9 cellular contexts compared by ENCODE assay signal in genomic region chr10:80498833-80499671, GRCh38. TPM values are rescaled to one million over a fixed set of nuclear protein-coding genes. Genes with fewer than 3 reads are reported as not detected.
DNase-seq lines count a peak whose midpoint lies in the region; ATAC-seq and TF ChIP-seq lines count a peak whose summit lies in the region.
"Had no signal": no experiment of that assay in that cellular context is flagged by ENCODE, and none has a peak within 500 bp of the region (broad histone marks: within the 10 kb centered on the region; RNA-seq: fewer than 3 reads in every experiment).

No MANE protein-coding gene starts in this region.

- peak overlapping the region; percentile 80 for H3K4me3 Mint-ChIP-seq in activated T-helper 17 cell treated with anti-CD3 and anti-CD28 coated beads, Interleukin-2, amount 50 U/mL, for 72 hours
- H3K4me3 Mint-ChIP-seq in neural progenitor cell = no peak overlapping the region

- H3K4me1 ChIP-seq in neural progenitor cell (peaks cover 40% of the 10 kb centered on the region), thymus (ENCODE audit: control insufficient read depth, insufficient read depth, low read length) (peaks cover 18% of the 10 kb centered on the region)

- H3K27ac ChIP-seq in neural progenitor cell (no peak overlapping the region), thymus (ENCODE audit: low read depth) (peak overlapping the region; percentile 44)
- H3K27ac ChIP-seq: SK-N-MC had no signal

- no peak overlapping the region for H3K4me2 ChIP-seq in neural progenitor cell

- H3K27me3 Mint-ChIP-seq in activated T-helper 17 cell treated with anti-CD3 and anti-CD28 coated beads, Interleukin-2, amount 50 U/mL, for 72 hours = no peaks in the 10 kb centered on the region
- H3K27me3 Mint-ChIP-seq in neural progenitor cell (ENCODE audit: insufficient read depth, low read depth) = peaks cover 4% of the 10 kb centered on the region

- H3K9me3 ChIP-seq in neural progenitor cell (ENCODE audit: low read depth) (no peaks in the 10 kb centered on the region), thymus (ENCODE audit: control insufficient read depth) (no peaks in the 10 kb centered on the region)

- H3K27me3 ChIP-seq in neural progenitor cell = no peaks in the 10 kb centered on the region
- no peaks in the 10 kb centered on the region for H3K27me3 ChIP-seq in thymus (ENCODE audit: control insufficient read depth, insufficient read depth)

- H3K36me3 Mint-ChIP-seq in activated T-helper 17 cell treated with anti-CD3 and anti-CD28 coated beads, Interleukin-2, amount 50 U/mL, for 72 hours (ENCODE audit: low read depth) = peaks cover 53% of the 10 kb centered on the region
- peaks cover 44% of the 10 kb centered on the region for H3K36me3 Mint-ChIP-seq in neural progenitor cell

- no peaks in the 10 kb centered on the region for H3K36me3 ChIP-seq in neural progenitor cell
- peaks cover 6% of the 10 kb centered on the region for H3K36me3 ChIP-seq in thymus (ENCODE audit: control insufficient read depth, insufficient read depth)

- ATAC-seq in activated T-helper 17 cell treated with anti-CD3 and anti-CD28 coated beads, Interleukin-2, amount 50 U/mL, for 72 hours (replicated peaks) = peak; percentile 72

- TF ChIP-seq CTCF in fibroblast of the aortic adventitia (IDR thresholded peaks at IDR 0.05; ENCODE audit: insufficient read depth, low read length) (peak; percentile 5), neural progenitor cell (IDR thresholded peaks at IDR 0.05) (no peak)

- peak; percentile 87 for DNase-seq in GF-D8 (lab: John Stamatoyannopoulos, UW)
- peak; percentile 93 for DNase-seq in NOMO-1 treated with dmso at 0.1 percent for 144 hours (lab: John Stamatoyannopoulos, UW; ENCODE audit: unreplicated experiment)
- peak; percentile 98 for DNase-seq in fibroblast of the aortic adventitia (ENCODE audit: low read depth)
- no peak for DNase-seq in neural progenitor cell (ENCODE audit: low spot score)
- DNase-seq in NCI-H524 treated with DMSO at 0.1 percent for 48 hours (lab: John Stamatoyannopoulos, UW) = no peak
- no peak for DNase-seq in NCI-H1105 (lab: John Stamatoyannopoulos, UW)

- H3K4me3 ChIP-seq in fibroblast of the aortic adventitia (ENCODE audit: low read depth, low read length) = no peak overlapping the region
- H3K4me3 ChIP-seq in neural progenitor cell = no peak overlapping the region
- H3K4me3 ChIP-seq in thymus (ENCODE audit: low read length) = no peak overlapping the region
- H3K4me3 ChIP-seq: SK-N-MC had no signal

- WGBS in thymus = 79% methylated on average over 14 of the region's 14 CpGs

- peaks cover 86% of the 10 kb centered on the region for H3K79me2 ChIP-seq in neural progenitor cell (ENCODE audit: low read depth)

- peak overlapping the region; percentile 97 for H3K27ac Mint-ChIP-seq in activated T-helper 17 cell treated with anti-CD3 and anti-CD28 coated beads, Interleukin-2, amount 50 U/mL, for 72 hours
- peak overlapping the region; percentile 91 for H3K27ac Mint-ChIP-seq in neural progenitor cell

- H3K4me1 Mint-ChIP-seq in activated T-helper 17 cell treated with anti-CD3 and anti-CD28 coated beads, Interleukin-2, amount 50 U/mL, for 72 hours = peaks cover 84% of the 10 kb centered on the region
- peaks cover 75% of the 10 kb centered on the region for H3K4me1 Mint-ChIP-seq in neural progenitor cell

- H3K9me3 Mint-ChIP-seq in activated T-helper 17 cell treated with anti-CD3 and anti-CD28 coated beads, Interleukin-2, amount 50 U/mL, for 72 hours = no peaks in the 10 kb centered on the region
- peaks cover 18% of the 10 kb centered on the region for H3K9me3 Mint-ChIP-seq in neural progenitor cell

- H2AFZ ChIP-seq in neural progenitor cell (replicated peaks) = no peak overlapping the region

- peaks cover 16% of the 10 kb centered on the region for H3F3A ChIP-seq in neural progenitor cell (ENCODE audit: low read depth)

- peaks cover 77% of the 10 kb centered on the region for H4K20me1 ChIP-seq in neural progenitor cell (ENCODE audit: low read depth)

- no peak overlapping the region for H3K9ac ChIP-seq in neural progenitor cell

RNA-seq across cellular contexts. Expression of gene SH2D4B, which starts 38.6 kb away (rescaled TPM):
- total RNA-seq in activated T-helper 17 cell treated with anti-CD3 and anti-CD28 coated beads, Interleukin-2, amount 50 U/mL, for 72 hours = under 1 TPM; 0.11 to 0.32 TPM
- not detected in 2 replicates for total RNA-seq in fibroblast of the aortic adventitia (ENCODE audit: low replicate concordance)
- total RNA-seq in neural progenitor cell (ENCODE audit: low replicate concordance) = 0.06 and 0.11 TPM in 2 replicates
- polyA plus RNA-seq in thymus = 0.18 TPM

RNA-seq across cellular contexts. Expression of gene TSPAN14, which starts 44.9 kb away (rescaled TPM):
- total RNA-seq in activated T-helper 17 cell treated with anti-CD3 and anti-CD28 coated beads, Interleukin-2, amount 50 U/mL, for 72 hours = 10 to 100 TPM; 61.9 to 64.5 TPM
- total RNA-seq in fibroblast of the aortic adventitia (ENCODE audit: low replicate concordance) (21.3 and 107 TPM in 2 replicates), neural progenitor cell (ENCODE audit: low replicate concordance) (32.7 and 68.9 TPM in 2 replicates)
- polyA plus RNA-seq in thymus = 60.0 TPM

Comparison
In these comparisons a context has a peak if more than half of its experiments do, and no peak if none do; other contexts are left out.
1. DNase-seq: peak in GF-D8 (single experiment), NOMO-1 treated with dmso at 0.1 percent for 144 hours (single experiment) and fibroblast of the aortic adventitia (single experiment); none in neural progenitor cell (single experiment), NCI-H524 treated with DMSO at 0.1 percent for 48 hours (single experiment) and NCI-H1105 (single experiment).